ENCODE assay signal across 8 cellular contexts in the genomic region with DNA sequence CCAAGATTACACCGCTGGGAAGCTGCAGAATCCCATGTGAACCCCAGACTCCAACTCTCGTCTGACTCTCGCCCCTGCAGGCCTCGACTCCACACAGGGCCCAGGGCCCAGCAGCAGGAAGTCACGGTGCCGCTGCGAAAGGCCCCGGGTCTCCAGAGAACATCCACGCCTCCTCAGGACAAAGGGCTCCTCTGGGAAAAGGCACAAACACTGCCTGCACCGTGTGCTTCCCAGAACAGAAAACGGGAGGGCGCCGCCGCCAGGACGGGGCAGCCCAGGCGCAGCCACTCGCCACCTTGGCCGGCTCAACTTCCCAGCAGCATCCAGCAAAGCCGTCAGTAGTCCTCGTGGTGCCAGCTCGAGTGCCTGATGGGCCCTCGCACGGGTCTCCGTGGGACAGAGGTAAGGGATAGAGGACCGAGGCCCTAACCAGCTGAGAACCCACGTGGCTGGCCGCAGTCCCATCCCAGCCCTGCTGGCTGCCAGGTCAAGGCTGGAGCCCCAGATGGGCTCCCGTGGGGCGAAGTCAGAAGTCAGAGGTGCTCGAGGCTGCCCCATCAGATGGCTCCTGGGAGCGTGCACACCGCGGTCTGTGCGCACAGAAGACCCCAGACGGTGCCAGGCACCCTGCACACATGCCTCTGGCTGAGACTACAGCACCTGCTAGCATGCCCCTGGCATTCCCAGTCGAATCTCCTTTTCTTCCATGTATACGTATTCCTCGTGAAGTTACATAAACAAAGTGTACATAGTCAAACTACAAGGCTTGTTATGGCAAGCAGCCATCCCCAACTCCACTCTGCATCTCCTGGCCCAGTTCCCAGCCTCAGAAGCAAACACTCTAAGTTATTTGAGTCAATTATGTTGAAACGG.
DNase-seq lines count a peak whose midpoint lies in the region; ATAC-seq and TF ChIP-seq lines count a peak whose summit lies in the region.

No MANE protein-coding gene starts in this region.

- no TSS peak for BruUV-seq in mammary epithelial cell (replicated peaks; lab: Mats Ljungman, UMichigan)

- H3K4me3 ChIP-seq in BJ (ENCODE audit: low read depth, low read length) (no peak overlapping the region), mammary epithelial cell (replicated peaks in 1 of 3; ENCODE audit: insufficient read depth in 1 of 3, low read depth in 2 of 3, low read length in 3 of 3) (no peak overlapping the region), mucosa of descending colon (no peak overlapping the region)

- ATAC-seq in mucosa of descending colon (peak; percentile 73), HG02678 (IDR thresholded peaks at IDR 0.05; ENCODE audit: unreplicated experiment) (no peak), HG02970 (IDR thresholded peaks at IDR 0.05; ENCODE audit: low FRiP score, unreplicated experiment) (no peak)

- H3K79me2 ChIP-seq in mammary epithelial cell (ENCODE audit: insufficient read depth, low read length), result no peaks in the 10 kb centered on the region

- H3K4me1 ChIP-seq in mammary epithelial cell (ENCODE audit: insufficient read depth, low read length) (peaks cover 40% of the 10 kb centered on the region), mucosa of descending colon (ENCODE audit: low read depth) (peaks cover 4% of the 10 kb centered on the region)

- CTCF ChIA-PET in BJ (lab: Yijun Ruan, JAX) (interaction anchor here (0.5 to 0.9 kb wide), 2 partner anchors 15 to 23 kb away, joined by 3 read pairs; no protein-coding TSS in a partner anchor), mammary epithelial cell (lab: Charles Lee; ENCODE audit: low non-redundant PET) (no interaction called here)

- H3K27me3 ChIP-seq in BJ (ENCODE audit: control insufficient read depth, insufficient read depth, low read length) (no peaks in the 10 kb centered on the region), mammary epithelial cell (ENCODE audit: insufficient read depth, low read length) (no peaks in the 10 kb centered on the region)

- 87% methylated on average over 29 of the region's 39 CpGs for WGBS in mammary epithelial cell (ENCODE audit: low coverage, missing lambda C conversion rate)

- H3K36me3 ChIP-seq in BJ (ENCODE audit: control insufficient read depth, insufficient read depth, low read length) (peaks cover 3% of the 10 kb centered on the region; the same call in 1 of the 2 replicates), mammary epithelial cell (ENCODE audit: insufficient read depth, low read length) (no peaks in the 10 kb centered on the region), mucosa of descending colon (ENCODE audit: low read depth) (no peaks in the 10 kb centered on the region)

- H3K9me3 ChIP-seq in mammary epithelial cell (replicated peaks; ENCODE audit: insufficient read depth, low read length) (no peaks in the 10 kb centered on the region), mucosa of descending colon (no peaks in the 10 kb centered on the region)

- DNase-seq in BJ (ENCODE audit: low read depth) (peak; percentile 33), NCI-H128 (lab: John Stamatoyannopoulos, UW; ENCODE audit: unreplicated experiment) (peak; percentile 74), mammary epithelial cell (peak; percentile 44), mucosa of descending colon (peak in 2 of 3 donors; percentile 56 to 74), activated T-cell treated with anti-CD3 and anti-CD28 coated beads for 4 hours (no peak)
- DNase-seq in activated CD4-positive, alpha-beta T cell treated with anti-CD3 and anti-CD28 coated beads, Interleukin-2, amount 50 U/mL, for 4 hours, result no peak

- TF ChIP-seq CTCF in BJ (IDR thresholded peaks at IDR 0.05; ENCODE audit: insufficient read depth, low read depth, low read length) (no peak), mammary epithelial cell (conservative IDR thresholded peaks at IDR 0.05 in 1 of 2, IDR thresholded peaks at IDR 0.05 in 1 of 2; ENCODE audit: extremely low read depth in 1 of 2, insufficient read depth in 1 of 2, low read depth in 1 of 2, low read length in 2 of 2) (no peak), mucosa of descending colon (IDR thresholded peaks at IDR 0.05) (no peak)

- in situ Hi-C loops in mammary epithelial cell (cut with MboI; ENCODE audit: low sequenced_read_pairs in 2 of 2), result no loop called here

- POLR2A ChIA-PET in BJ (lab: Charles Lee), result no interaction called here

- H3K9ac ChIP-seq in mammary epithelial cell (ENCODE audit: insufficient read depth, low read length), result no peak overlapping the region

- H3K27ac ChIP-seq in mammary epithelial cell (ENCODE audit: insufficient read depth, low read depth, low read length), result no peak overlapping the region

- no peak overlapping the region for H3K4me2 ChIP-seq in mammary epithelial cell (ENCODE audit: insufficient read depth, low read depth, low read length)

- dilution Hi-C loops in mammary epithelial cell (cut with HindIII; ENCODE audit: low sequenced_read_pairs), result no loop called here

- no peaks in the 10 kb centered on the region for H4K20me1 ChIP-seq in mammary epithelial cell (ENCODE audit: insufficient read depth, low read length)

- intact Hi-C loops in mammary epithelial cell (cut with micrococcal nuclease), result no loop called here
- intact Hi-C loops in mucosa of descending colon (cut with DNase I, micrococcal nuclease), result no loop called here

- no peak overlapping the region for H2AFZ ChIP-seq in mammary epithelial cell (ENCODE audit: low read depth, low read length)

Comparison
In these comparisons a context has a peak if more than half of its experiments do, and no peak if none do; other contexts are left out.
1. DNase-seq: peak in BJ (single experiment), NCI-H128 (single experiment), mammary epithelial cell (single experiment) and mucosa of descending colon (2 of 3); none in activated T-cell treated with anti-CD3 and anti-CD28 coated beads for 4 hours (single experiment) and activated CD4-positive, alpha-beta T cell treated with anti-CD3 and anti-CD28 coated beads, Interleukin-2, amount 50 U/mL, for 4 hours (0 of 2).